16 cellular contexts compared by ENCODE assay signal in the genomic region with DNA sequence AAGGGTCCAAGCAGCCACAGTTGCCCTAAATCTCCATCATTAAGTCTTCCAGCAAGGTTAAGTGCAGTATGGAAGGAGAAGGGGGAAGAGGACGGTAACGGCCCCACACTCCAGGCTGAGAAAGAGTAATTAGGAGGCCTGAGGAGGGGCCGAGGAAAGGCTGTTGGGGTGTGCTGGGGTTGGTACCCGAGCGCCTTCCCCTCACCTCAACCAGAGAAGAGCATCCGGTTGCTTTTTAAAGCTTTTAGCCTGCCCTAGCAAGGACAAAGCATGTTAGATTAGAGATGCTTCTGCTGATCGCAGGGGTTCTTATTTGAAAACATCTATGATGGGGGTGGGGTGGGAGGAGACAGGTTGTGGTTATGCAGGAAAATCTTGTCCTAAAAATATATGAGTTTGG.
"Had no signal": no experiment of that assay in that cellular context is flagged by ENCODE, and none has a peak within 500 bp of the region (broad histone marks: within the 10 kb centered on the region; RNA-seq: fewer than 3 reads in every experiment).

No MANE protein-coding gene starts in this region.

- H3K4me3 Mint-ChIP-seq: activated CD4-positive, alpha-beta memory T cell treated with anti-CD3 and anti-CD28 coated beads for 36 hours; activated naive CD4-positive, alpha-beta T cell treated with anti-CD3 and anti-CD28 coated beads, Interleukin-2, amount 10 ng/mL, durations not matched to agents 7 days and 5 days; activated T-helper 1 cell treated with anti-CD3 and anti-CD28 coated beads, Interleukin-12 subunit alpha, Interleukin-12 subunit beta, Interleukin-2, Interleukin-4 antibody, amounts not matched to agents 30 ng/mL and 10 ng/mL and 1 ng/mL, durations not matched to agents 14 hours and 24 hours and 36 hours had no signal

- ATAC-seq: heart right ventricle, left ventricle myocardium superior had no signal

- H3K9me3 ChIP-seq: breast epithelium, heart right ventricle, stomach, thyroid gland, vagina had no signal

- H3K4me1 ChIP-seq: breast epithelium, parathyroid adenoma, thyroid gland had no signal

- H3K27ac ChIP-seq: breast epithelium, heart right ventricle, parathyroid adenoma, stomach, thyroid gland, vagina had no signal

- DNase-seq: activated CD4-positive, alpha-beta memory T cell treated with anti-CD3 and anti-CD28 coated beads for 36 hours; activated naive CD4-positive, alpha-beta T cell treated with anti-CD3 and anti-CD28 coated beads, Interleukin-2, amount 10 ng/mL, durations not matched to agents 7 days and 5 days; aorta; heart right ventricle; islet precursor cell; left ventricle myocardium superior; retina; stimulated activated CD4-positive, alpha-beta T cell treated with anti-CD3 and anti-CD28 coated beads, Interleukin-15, amount 100 ng/mL, for 24 hours; stimulated activated CD4-positive, alpha-beta T cell treated with anti-CD3 and anti-CD28 coated beads, Interleukin-4, amount 100 ng/mL, for 4 hours; stomach; T-helper 9 cell; thyroid gland had no signal

- H3K27me3 Mint-ChIP-seq: activated CD4-positive, alpha-beta memory T cell treated with anti-CD3 and anti-CD28 coated beads for 36 hours had no signal

- H3K4me3 ChIP-seq: breast epithelium, heart right ventricle, stomach, thyroid gland, vagina had no signal

- H3K9me3 Mint-ChIP-seq: activated CD4-positive, alpha-beta memory T cell treated with anti-CD3 and anti-CD28 coated beads for 36 hours; activated naive CD4-positive, alpha-beta T cell treated with anti-CD3 and anti-CD28 coated beads, Interleukin-2, amount 10 ng/mL, durations not matched to agents 7 days and 5 days; activated T-helper 1 cell treated with anti-CD3 and anti-CD28 coated beads, Interleukin-12 subunit alpha, Interleukin-12 subunit beta, Interleukin-2, Interleukin-4 antibody, amounts not matched to agents 30 ng/mL and 10 ng/mL and 1 ng/mL, durations not matched to agents 14 hours and 24 hours and 36 hours had no signal

- H3K27ac Mint-ChIP-seq: activated CD4-positive, alpha-beta memory T cell treated with anti-CD3 and anti-CD28 coated beads for 36 hours; activated naive CD4-positive, alpha-beta T cell treated with anti-CD3 and anti-CD28 coated beads, Interleukin-2, amount 10 ng/mL, durations not matched to agents 7 days and 5 days had no signal

- H3K36me3 ChIP-seq: breast epithelium had no signal

- H3K9ac ChIP-seq: parathyroid adenoma had no signal

- H3K27me3 ChIP-seq: breast epithelium, heart right ventricle, stomach, thyroid gland, vagina had no signal
